20 cellular contexts compared by ENCODE assay signal in the genomic region with DNA sequence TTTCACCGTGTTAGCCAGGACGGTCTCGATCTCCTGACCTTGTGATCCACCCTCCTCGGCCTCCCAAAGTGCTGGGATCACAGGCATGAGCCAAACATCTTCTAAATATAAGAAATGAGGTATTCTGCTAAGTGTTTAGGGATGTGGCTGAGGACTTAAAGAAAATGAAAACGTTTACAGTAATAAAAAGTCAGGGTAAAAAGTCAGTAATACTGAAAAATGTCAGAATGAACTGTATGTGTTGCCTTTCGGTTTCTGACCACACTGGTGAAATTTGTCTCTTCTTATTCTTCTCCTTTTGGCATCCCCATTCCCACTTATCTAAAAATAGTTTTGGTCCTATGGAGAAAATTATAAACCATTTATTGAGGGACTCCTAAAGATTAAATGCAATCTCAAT. TPM values are rescaled to one million over a fixed set of nuclear protein-coding genes. Genes with fewer than 3 reads are reported as not detected.
DNase-seq lines count a peak whose midpoint lies in the region; ATAC-seq and TF ChIP-seq lines count a peak whose summit lies in the region.
"Had no signal": no experiment of that assay in that cellular context is flagged by ENCODE, and none has a peak within 500 bp of the region (broad histone marks: within the 10 kb centered on the region; RNA-seq: fewer than 3 reads in every experiment).

No MANE protein-coding gene starts in this region.

- ATAC-seq in CD4-positive, CD25-positive, alpha-beta regulatory T cell (ENCODE audit: low read depth in 2 of 2) = no peak
- no peak for ATAC-seq in activated naive CD8-positive, alpha-beta T cell treated with anti-CD3 and anti-CD28 coated beads, Interleukin-2, amount 10 ng/mL, durations not matched to agents 7 days and 5 days (ENCODE audit: low read depth)
- ATAC-seq: gastrocnemius medialis had no signal

- H3K79me2 ChIP-seq in OCI-LY3 (ENCODE audit: low read length) = no peaks in the 10 kb centered on the region

- H3K4me2 ChIP-seq in BLaER1 = peak overlapping the region; percentile 87
- H3K4me2 ChIP-seq in OCI-LY3 (ENCODE audit: low read length) = peak overlapping the region; percentile 61

- H3K36me3 Mint-ChIP-seq in CD4-positive, CD25-positive, alpha-beta regulatory T cell = peaks cover 17% of the 10 kb centered on the region
- peaks cover 17% of the 10 kb centered on the region for H3K36me3 Mint-ChIP-seq in activated naive CD8-positive, alpha-beta T cell treated with anti-CD3 and anti-CD28 coated beads, Interleukin-2, amount 10 ng/mL, durations not matched to agents 7 days and 5 days

- H3K9me3 ChIP-seq in BLaER1 = no peaks in the 10 kb centered on the region
- no peaks in the 10 kb centered on the region for H3K9me3 ChIP-seq in CD4-positive, CD25-positive, alpha-beta regulatory T cell (ENCODE audit: control insufficient read depth in 2 of 2, low read length in 2 of 2)
- H3K9me3 ChIP-seq in OCI-LY3 (ENCODE audit: insufficient read depth, low read length) = no peaks in the 10 kb centered on the region
- H3K9me3 ChIP-seq: BE2C, gastrocnemius medialis had no signal

- no peaks in the 10 kb centered on the region for H3K27me3 Mint-ChIP-seq in CD4-positive, CD25-positive, alpha-beta regulatory T cell
- H3K27me3 Mint-ChIP-seq in activated naive CD8-positive, alpha-beta T cell treated with anti-CD3 and anti-CD28 coated beads, Interleukin-2, amount 10 ng/mL, durations not matched to agents 7 days and 5 days = no peaks in the 10 kb centered on the region

- H3K9me3 Mint-ChIP-seq in CD4-positive, CD25-positive, alpha-beta regulatory T cell = peaks cover 0 to 3% (median 0%) of the 10 kb centered on the region in 7 donors
- no peaks in the 10 kb centered on the region for H3K9me3 Mint-ChIP-seq in activated naive CD8-positive, alpha-beta T cell treated with anti-CD3 and anti-CD28 coated beads, Interleukin-2, amount 10 ng/mL, durations not matched to agents 7 days and 5 days
- H3K9me3 Mint-ChIP-seq: memory B cell, nephron had no signal

- H3K4me3 ChIP-seq in BLaER1 (no peak overlapping the region), OCI-LY3 (ENCODE audit: low read length) (peak overlapping the region; percentile 40; the same call in 1 of the 2 replicates)
- no peak overlapping the region for H3K4me3 ChIP-seq in CD4-positive, CD25-positive, alpha-beta regulatory T cell (ENCODE audit: low read depth, low read length)
- H3K4me3 ChIP-seq: gastrocnemius medialis, SK-N-MC had no signal

- H2AFZ ChIP-seq in OCI-LY3 (ENCODE audit: low read depth, low read length) = no peak overlapping the region

- H3K27me3 ChIP-seq in BLaER1 (no peaks in the 10 kb centered on the region), OCI-LY3 (ENCODE audit: low read depth, low read length) (peaks cover 16% of the 10 kb centered on the region)
- no peaks in the 10 kb centered on the region for H3K27me3 ChIP-seq in CD4-positive, CD25-positive, alpha-beta regulatory T cell (ENCODE audit: control insufficient read depth, insufficient read depth, low read length)
- H3K27me3 ChIP-seq: BE2C, gastrocnemius medialis had no signal

- H3K4me1 ChIP-seq in BLaER1 = peaks cover 70% of the 10 kb centered on the region
- peaks cover 47% of the 10 kb centered on the region for H3K4me1 ChIP-seq in CD4-positive, CD25-positive, alpha-beta regulatory T cell (ENCODE audit: control insufficient read depth, insufficient read depth, low read length, poor library complexity, severe bottlenecking)
- H3K4me1 ChIP-seq in OCI-LY3 (ENCODE audit: low read length) = peaks cover 38% of the 10 kb centered on the region

- H3K36me3 ChIP-seq in BLaER1 = no peaks in the 10 kb centered on the region
- peaks cover 4% of the 10 kb centered on the region for H3K36me3 ChIP-seq in CD4-positive, CD25-positive, alpha-beta regulatory T cell (ENCODE audit: control insufficient read depth, insufficient read depth, low read length)
- peaks cover 2% of the 10 kb centered on the region for H3K36me3 ChIP-seq in OCI-LY3 (replicated peaks; ENCODE audit: low read depth, low read length)
- H3K36me3 ChIP-seq: BE2C, gastrocnemius medialis had no signal

- H3K27ac ChIP-seq in BLaER1 (peak overlapping the region; percentile 81), OCI-LY3 (ENCODE audit: low read length) (no peak overlapping the region)
- no peak overlapping the region for H3K27ac ChIP-seq in CD4-positive, CD25-positive, alpha-beta regulatory T cell (ENCODE audit: insufficient read depth, low read length, poor library complexity, severe bottlenecking)
- H3K27ac ChIP-seq: gastrocnemius medialis, HL-60, SK-N-MC had no signal

- no peak for DNase-seq in CD4-positive, CD25-positive, alpha-beta regulatory T cell
- no peak for DNase-seq in activated naive CD8-positive, alpha-beta T cell treated with anti-CD3 and anti-CD28 coated beads, Interleukin-2, amount 10 ng/mL, durations not matched to agents 7 days and 5 days
- DNase-seq in head of caudate nucleus (no peak), DMS 273 (lab: John Stamatoyannopoulos, UW; ENCODE audit: unreplicated experiment) (no peak), NCI-H1694 (lab: John Stamatoyannopoulos, UW) (no peak)
- DNase-seq: activated CD4-positive, CD25-positive, alpha-beta regulatory T cell treated with anti-CD3 and anti-CD28 coated beads, Interleukin-2, amount 50 U/mL, for 72 hours; anterior cingulate cortex; BE2C; caudate nucleus; DMS53; gastrocnemius medialis; NCI-H1694 treated with DMSO at 0.1 percent for 48 hours; posterior cingulate gyrus; stimulated activated naive CD4-positive, alpha-beta T cell treated with Interleukin-2 at 50 U/mL for 16 hours had no signal

- peaks cover 37 to 67% (median 51%) of the 10 kb centered on the region in 4 donors for H3K4me1 Mint-ChIP-seq in CD4-positive, CD25-positive, alpha-beta regulatory T cell
- H3K4me1 Mint-ChIP-seq in activated naive CD8-positive, alpha-beta T cell treated with anti-CD3 and anti-CD28 coated beads, Interleukin-2, amount 10 ng/mL, durations not matched to agents 7 days and 5 days = peaks cover 42% of the 10 kb centered on the region
- H3K4me1 Mint-ChIP-seq: nephron had no signal

- H3K27ac Mint-ChIP-seq in CD4-positive, CD25-positive, alpha-beta regulatory T cell = peak overlapping the region; percentile 86 to 93 (median 93)
- peak overlapping the region; percentile 94 for H3K27ac Mint-ChIP-seq in activated naive CD8-positive, alpha-beta T cell treated with anti-CD3 and anti-CD28 coated beads, Interleukin-2, amount 10 ng/mL, durations not matched to agents 7 days and 5 days
- H3K27ac Mint-ChIP-seq: memory B cell, nephron had no signal

- POLR2A ChIA-PET in activated naive CD8-positive, alpha-beta T cell treated with anti-CD3 and anti-CD28 coated beads, Interleukin-2, amount 10 ng/mL, durations not matched to agents 7 days and 5 days (lab: Charles Lee) = interaction anchor here (1.4 to 13.9 kb wide), 3 partner anchors 9 to 41 kb away, joined by 4 to 218 read pairs (median 7); a partner anchor contains a TSS

- no peak for TF ChIP-seq CTCF in OCI-LY3 (IDR thresholded peaks at IDR 0.05; ENCODE audit: low read depth, low read length)

- intact Hi-C loops in head of caudate nucleus (cut with DNase I) = no loop called here

- no peaks in the 10 kb centered on the region for H4K20me1 ChIP-seq in BLaER1
- H4K20me1 ChIP-seq in OCI-LY3 (ENCODE audit: insufficient read depth, low read length) = peaks cover 13% of the 10 kb centered on the region

- H3K4me3 Mint-ChIP-seq in CD4-positive, CD25-positive, alpha-beta regulatory T cell = peak overlapping the region in 3 of 4 donors; percentile 3 to 91 (median 90)
- peak overlapping the region; percentile 12 for H3K4me3 Mint-ChIP-seq in activated naive CD8-positive, alpha-beta T cell treated with anti-CD3 and anti-CD28 coated beads, Interleukin-2, amount 10 ng/mL, durations not matched to agents 7 days and 5 days
- H3K4me3 Mint-ChIP-seq: memory B cell, nephron had no signal

- H3K9ac ChIP-seq in BLaER1 (peak overlapping the region; percentile 70; the same call in 1 of the 2 replicates), OCI-LY3 (ENCODE audit: low read length) (no peak overlapping the region)

RNA-seq across cellular contexts. Expression of a gene that starts 20.5 kb away (rescaled TPM):
- total RNA-seq in CD4-positive, CD25-positive, alpha-beta regulatory T cell = 20.2 TPM
- polyA plus RNA-seq in CD4-positive, CD25-positive, alpha-beta regulatory T cell = 10 to 100 TPM; 25.2 to 38.4 (median 30.7) TPM
- total RNA-seq in activated naive CD8-positive, alpha-beta T cell treated with anti-CD3 and anti-CD28 coated beads, Interleukin-2, amount 10 ng/mL, durations not matched to agents 7 days and 5 days = 10 to 100 TPM; 23.4 to 26.2 TPM

RNA-seq across cellular contexts. Expression of a gene that starts 20.8 kb away (rescaled TPM):
- total RNA-seq in CD4-positive, CD25-positive, alpha-beta regulatory T cell = 103 TPM
- polyA plus RNA-seq in CD4-positive, CD25-positive, alpha-beta regulatory T cell = 100 to 1,000 TPM; 188 to 218 (median 207) TPM
- 100 to 1,000 TPM; 158 TPM for total RNA-seq in activated naive CD8-positive, alpha-beta T cell treated with anti-CD3 and anti-CD28 coated beads, Interleukin-2, amount 10 ng/mL, durations not matched to agents 7 days and 5 days
